Comparison of ENCODE assay signal across 14 cellular contexts in genomic region chr12:67377021-67377420, GRCh38.
DNase-seq lines count a peak whose midpoint lies in the region; ATAC-seq and TF ChIP-seq lines count a peak whose summit lies in the region.
"Had no signal": no experiment of that assay in that cellular context is flagged by ENCODE, and none has a peak within 500 bp of the region (broad histone marks: within the 10 kb centered on the region; RNA-seq: fewer than 3 reads in every experiment).

No MANE protein-coding gene starts in this region.

- H2AFZ ChIP-seq in PC-3 (ENCODE audit: low read length), result no peak overlapping the region

- H3K9me3 ChIP-seq in PC-3 (ENCODE audit: low read length), result no peaks in the 10 kb centered on the region

- POLR2A ChIA-PET in PC-3 (lab: Charles Lee; ENCODE audit: unreplicated experiment), result no interaction called here

- no peaks in the 10 kb centered on the region for H3F3A ChIP-seq in PC-3 (ENCODE audit: low read length, unreplicated experiment)

- H3K9ac ChIP-seq in PC-3 (ENCODE audit: low read length), result no peak overlapping the region
- H3K9ac ChIP-seq: BLaER1 treated with 17β-estradiol and CSF1 and Interleukin-3, amounts not matched to agents 10 nM and 100 nM had no signal

- no peak for TF ChIP-seq CTCF in PC-3 (conservative IDR thresholded peaks at IDR 0.05; ENCODE audit: low read depth, low read length)
- no peak for TF ChIP-seq CTCF in epithelial cell of esophagus (IDR thresholded peaks at IDR 0.05; ENCODE audit: insufficient read depth, low read depth, low read length, missing control alignments)

- peaks cover 10% of the 10 kb centered on the region for H3K4me1 ChIP-seq in PC-3 (ENCODE audit: insufficient read depth, low read length)
- H3K4me1 ChIP-seq: BLaER1 treated with 17β-estradiol and CSF1 and Interleukin-3, amounts not matched to agents 10 nM and 100 nM had no signal

- ATAC-seq in PC-3, result peak; percentile 51
- no peak for ATAC-seq in HG03460 (IDR thresholded peaks at IDR 0.05; ENCODE audit: unreplicated experiment)
- ATAC-seq: CD8-positive, alpha-beta T cell had no signal

- H3K4me3 ChIP-seq in PC-3 (ENCODE audit: low read length) (no peak overlapping the region), epithelial cell of esophagus (ENCODE audit: low read length) (no peak overlapping the region)
- H3K4me3 ChIP-seq: BLaER1 treated with 17β-estradiol and CSF1 and Interleukin-3, amounts not matched to agents 10 nM and 100 nM had no signal

- CTCF ChIA-PET in PC-3 (lab: Charles Lee), result no interaction called here

- intact Hi-C loops in PC-3 (cut with micrococcal nuclease), result no loop called here

- no peaks in the 10 kb centered on the region for H3K9me2 ChIP-seq in PC-3 (replicated peaks; ENCODE audit: low read length)

- no peaks in the 10 kb centered on the region for H4K20me1 ChIP-seq in PC-3 (ENCODE audit: low read length)
- H4K20me1 ChIP-seq: BLaER1 treated with 17β-estradiol and CSF1 and Interleukin-3, amounts not matched to agents 10 nM and 100 nM had no signal

- H3K27me3 ChIP-seq in PC-3 (ENCODE audit: low read length), result no peaks in the 10 kb centered on the region
- H3K27me3 ChIP-seq: BLaER1 treated with 17β-estradiol and CSF1 and Interleukin-3, amounts not matched to agents 10 nM and 100 nM had no signal

- H3K27ac ChIP-seq in PC-3 (ENCODE audit: low read length), result no peak overlapping the region
- H3K27ac ChIP-seq: BLaER1 treated with 17β-estradiol and CSF1 and Interleukin-3, amounts not matched to agents 10 nM and 100 nM had no signal

- H3K79me2 ChIP-seq in PC-3 (ENCODE audit: low read length), result no peaks in the 10 kb centered on the region

- H3K4me2 ChIP-seq in PC-3 (ENCODE audit: low read length), result no peak overlapping the region
- H3K4me2 ChIP-seq: BLaER1 treated with 17β-estradiol and CSF1 and Interleukin-3, amounts not matched to agents 10 nM and 100 nM had no signal

- H3K36me3 ChIP-seq in PC-3 (ENCODE audit: low read depth, low read length), result no peaks in the 10 kb centered on the region
- H3K36me3 ChIP-seq: BLaER1 treated with 17β-estradiol and CSF1 and Interleukin-3, amounts not matched to agents 10 nM and 100 nM had no signal

- no TSS peak for BruUV-seq in PC-3 (replicated peaks; lab: Mats Ljungman, UMichigan)

- DNase-seq in ELF-1 (ENCODE audit: low read depth, low spot score) (peak; percentile 39), PC-3 (peak; percentile 57), epithelial cell of esophagus (ENCODE audit: low read depth) (peak; percentile 79), islet precursor cell (peak; percentile 71), NCI-H510A (lab: John Stamatoyannopoulos, UW) (no peak), pons (ENCODE audit: low spot score) (no peak), NCI-H524 treated with DMSO at 0.1 percent for 48 hours (lab: John Stamatoyannopoulos, UW) (no peak)
- DNase-seq: Calu3; CD8-positive, alpha-beta T cell; DND-41; EL; H9 had no signal

Comparison
In these comparisons a context has a peak if more than half of its experiments do, and no peak if none do; other contexts are left out.
1. DNase-seq: peak in ELF-1 (single experiment), PC-3 (single experiment), epithelial cell of esophagus (single experiment) and islet precursor cell (single experiment); none in NCI-H510A (single experiment), pons (single experiment) and NCI-H524 treated with DMSO at 0.1 percent for 48 hours (single experiment).